Comparison of ENCODE assay signal across 11 cellular contexts in the genomic region with DNA sequence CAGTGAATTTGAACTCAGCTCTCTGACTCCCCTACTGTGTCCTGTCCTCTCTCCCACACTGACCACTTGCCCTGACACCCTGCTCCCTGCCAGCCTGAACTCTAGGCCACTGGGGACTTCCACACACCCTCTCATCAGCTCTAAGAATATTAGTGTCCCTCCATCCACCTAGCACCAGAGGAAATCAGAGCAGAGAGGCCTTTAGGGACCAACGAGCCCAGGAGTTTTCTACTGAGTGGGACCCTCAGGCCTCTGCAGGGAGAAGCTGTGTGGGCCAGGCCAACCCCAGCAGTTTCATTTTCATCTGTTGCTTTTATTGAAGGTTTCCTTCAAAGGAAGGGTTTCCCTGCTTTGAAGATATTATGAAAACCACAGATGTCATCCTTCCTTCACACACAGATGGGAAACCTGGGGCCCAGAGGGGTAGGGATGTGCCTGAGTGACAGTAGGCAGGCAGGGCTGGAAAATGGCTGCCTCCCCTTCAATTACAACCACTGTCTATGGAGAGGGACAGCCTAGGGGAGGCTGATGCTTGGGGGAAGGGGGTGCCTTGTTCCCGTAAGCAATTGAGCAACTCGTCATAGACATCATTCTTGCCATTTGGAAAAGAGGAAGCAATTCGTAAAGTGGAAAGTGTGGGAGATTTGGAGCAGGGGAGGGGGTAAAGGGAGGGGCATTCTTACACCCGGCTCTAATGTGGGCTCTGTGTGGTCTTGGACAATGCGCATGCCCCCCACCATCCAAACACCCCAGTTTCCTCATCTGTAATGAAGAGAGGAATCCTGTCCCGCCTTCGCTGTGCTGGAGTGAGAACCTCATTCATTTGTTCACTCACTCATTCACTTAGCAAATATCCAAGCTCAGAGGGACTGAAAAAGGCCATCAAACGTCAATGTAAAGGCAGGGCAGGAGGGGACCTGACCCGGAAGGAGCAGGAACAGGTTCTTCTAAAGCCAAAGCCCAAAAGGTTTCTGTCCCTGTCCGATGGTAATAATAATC. TPM values are rescaled to one million over a fixed set of nuclear protein-coding genes. Genes with fewer than 3 reads are reported as not detected.
A peak's percentile ranks its signal among the peaks of the same experiment; 100 is the strongest.
DNase-seq lines count a peak whose midpoint lies in the region; ATAC-seq, FAIRE-seq and TF ChIP-seq lines count a peak whose summit lies in the region.
"Had no signal": no experiment of that assay in that cellular context is flagged by ENCODE, and none has a peak within 500 bp of the region (broad histone marks: within the 10 kb centered on the region; RNA-seq: fewer than 3 reads in every experiment).

No MANE protein-coding gene starts in this region.

- intact Hi-C loops in IMR-90 (cut with micrococcal nuclease) (no loop called here), esophagus muscularis mucosa (cut with DNase I) (loop anchor here (2.0 kb wide), 1 partner anchor 26 kb away; no protein-coding TSS in a partner anchor), testis (cut with DNase I; ENCODE audit: low total_unique reads) (no loop called here)

- H3K23ac ChIP-seq in IMR-90 (ENCODE audit: low read depth, low read length): no peak overlapping the region

- no peak overlapping the region for H2AFZ ChIP-seq in IMR-90 (replicated peaks; ENCODE audit: low read length, poor library complexity)

- 100% methylated on average over 1 of the region's 11 CpGs; no CpG with 5 or more reads in 1 of the 2 experiments for WGBS in IMR-90 (ENCODE audit: extremely low coverage in 2 of 2, insufficient read length in 1 of 2), 2 experiments
- 62% methylated on average over 10 of the region's 11 CpGs for WGBS in esophagus muscularis mucosa
- 90 to 95% methylated on average over 11 of the region's 11 CpGs for WGBS in testis, 2 donors

- peak overlapping the region; percentile 16; the same call in 1 of the 2 replicates for H3K9ac ChIP-seq in IMR-90 (ENCODE audit: low read depth, low read length)

- no peak for TF ChIP-seq EP300 in esophagus muscularis mucosa (IDR thresholded peaks at IDR 0.05)

- H3K9me3 ChIP-seq in IMR-90 (ENCODE audit: control insufficient read depth, insufficient read depth, low read length) (no peaks in the 10 kb centered on the region), esophagus muscularis mucosa (no peaks in the 10 kb centered on the region), testis (no peaks in the 10 kb centered on the region)
- H3K9me3 ChIP-seq: thoracic aorta had no signal

- peaks cover 30% of the 10 kb centered on the region for H3K36me3 ChIP-seq in IMR-90 (ENCODE audit: control insufficient read depth, insufficient read depth, low read length)
- peaks cover 0 to 3% (median 0%) of the 10 kb centered on the region in 4 donors for H3K36me3 ChIP-seq in esophagus muscularis mucosa
- H3K36me3 ChIP-seq in testis (ENCODE audit: low read depth, missing control alignments): no peaks in the 10 kb centered on the region
- H3K36me3 ChIP-seq: thoracic aorta had no signal

- POLR2A ChIA-PET in IMR-90 (lab: Charles Lee; ENCODE audit: unreplicated experiment): interaction anchor here (0.5 to 1.2 kb wide), 3 partner anchors 9 to 364 kb away, joined by 4 to 5 read pairs (median 4); no protein-coding TSS in a partner anchor

- no peak overlapping the region; the same call in 1 of the 2 replicates for H2AK5ac ChIP-seq in IMR-90 (ENCODE audit: low read depth, low read length)

- BruUV-seq in IMR-90 (replicated peaks; lab: Mats Ljungman, UMichigan): no TSS peak

- no peak for TF ChIP-seq POLR2A in IMR-90 (IDR thresholded peaks at IDR 0.05; ENCODE audit: low read depth, low read length)
- TF ChIP-seq POLR2A in esophagus muscularis mucosa (IDR thresholded peaks at IDR 0.05; ENCODE audit: low read depth): no peak
- no peak for TF ChIP-seq POLR2A in testis (IDR thresholded peaks at IDR 0.05)

- no peak overlapping the region; the same call in 1 of the 2 replicates for H3K4me2 ChIP-seq in IMR-90 (ENCODE audit: low read depth, low read length)

- H3K4me3 ChIP-seq in IMR-90 (ENCODE audit: insufficient read depth, low read depth, low read length): no peak overlapping the region
- no peak overlapping the region for H3K4me3 ChIP-seq in esophagus muscularis mucosa
- no peak overlapping the region for H3K4me3 ChIP-seq in testis
- H3K4me3 ChIP-seq: thoracic aorta had no signal

- no peak overlapping the region for H2BK5ac ChIP-seq in IMR-90 (ENCODE audit: low read depth, low read length, poor library complexity, severe bottlenecking)

- CTCF ChIA-PET in IMR-90 (lab: Yijun Ruan, JAX): interaction anchor here (0.5 to 1.4 kb wide), 4 partner anchors 9 to 377 kb away, joined by 3 to 4 read pairs (median 3); partner anchors contain the start of gene CLTA

- peaks cover 40% of the 10 kb centered on the region for H3K27me3 Mint-ChIP-seq in progenitor cell of endocrine pancreas

- H3K9me1 ChIP-seq in IMR-90 (ENCODE audit: insufficient read depth, low read length): peaks cover 18% of the 10 kb centered on the region

- H3K27ac ChIP-seq in IMR-90 (ENCODE audit: insufficient read depth, low read length): no peak overlapping the region
- peak overlapping the region; percentile 88 to 94 (median 91) for H3K27ac ChIP-seq in esophagus muscularis mucosa (replicated peaks in 1 of 4)
- no peak overlapping the region for H3K27ac ChIP-seq in testis
- H3K27ac ChIP-seq: thoracic aorta had no signal

- no peak overlapping the region for H3K4me3 Mint-ChIP-seq in progenitor cell of endocrine pancreas (ENCODE audit: low read depth)
- H3K4me3 Mint-ChIP-seq: WTC11 had no signal

- no peak overlapping the region for H4K8ac ChIP-seq in IMR-90 (ENCODE audit: low read depth in 2 of 2, low read length in 2 of 2)

- ATAC-seq in IMR-90 (ENCODE audit: low read depth) (no peak), GM18870 (IDR thresholded peaks at IDR 0.05; ENCODE audit: unreplicated experiment) (no peak)

- H3K4ac ChIP-seq in IMR-90 (ENCODE audit: low read depth, low read length): no peak overlapping the region

- no peak overlapping the region for H2BK20ac ChIP-seq in IMR-90 (ENCODE audit: low read depth, low read length)

- no peak overlapping the region for H4K91ac ChIP-seq in IMR-90 (ENCODE audit: insufficient read depth, low read depth, low read length)

- no peak overlapping the region for H3K56ac ChIP-seq in IMR-90 (ENCODE audit: extremely low read depth, insufficient read depth, low read length)

- H4K20me1 ChIP-seq in IMR-90 (ENCODE audit: insufficient read depth, low read length): peaks cover 53% of the 10 kb centered on the region

- H3K27me3 ChIP-seq in IMR-90 (ENCODE audit: control insufficient read depth, insufficient read depth, low read length) (no peaks in the 10 kb centered on the region), esophagus muscularis mucosa (no peaks in the 10 kb centered on the region), testis (no peaks in the 10 kb centered on the region)

- TF ChIP-seq RAD21 in IMR-90 (IDR thresholded peaks at IDR 0.05; ENCODE audit: low read length): no peak

- H3K4me1 Mint-ChIP-seq in progenitor cell of endocrine pancreas (ENCODE audit: low read depth): peaks cover 9% of the 10 kb centered on the region

- no peak for FAIRE-seq in frontal cortex (lab: Jason Lieb, UNC)

- no peak for TF ChIP-seq CTCF in IMR-90 (conservative IDR thresholded peaks at IDR 0.05; ENCODE audit: low read depth, low read length)
- TF ChIP-seq CTCF in esophagus muscularis mucosa (IDR thresholded peaks at IDR 0.05): no peak
- TF ChIP-seq CTCF in testis (IDR thresholded peaks at IDR 0.05): no peak
- TF ChIP-seq CTCF in progenitor cell of endocrine pancreas (IDR thresholded peaks at IDR 0.05; ENCODE audit: unreplicated experiment): no peak

- no peak overlapping the region for H2BK15ac ChIP-seq in IMR-90 (ENCODE audit: low read depth, low read length)

- in situ Hi-C loops in IMR-90 (cut with MboI; ENCODE audit: low sequenced_read_pairs): no loop called here

- no peak overlapping the region for H3K27ac Mint-ChIP-seq in progenitor cell of endocrine pancreas
- H3K27ac Mint-ChIP-seq: WTC11 had no signal

- H3K14ac ChIP-seq in IMR-90 (replicated peaks; ENCODE audit: low read depth, low read length): no peak overlapping the region

- peaks cover 41 to 81% of the 10 kb centered on the region in 2 experiments for H3K79me1 ChIP-seq in IMR-90 (ENCODE audit: low read depth in 1 of 2, low read length in 2 of 2)

- H3K9me3 Mint-ChIP-seq in progenitor cell of endocrine pancreas (ENCODE audit: low read depth): peaks cover 2% of the 10 kb centered on the region

- H4K5ac ChIP-seq in IMR-90 (ENCODE audit: low read depth, low read length): no peak overlapping the region

- DNase-seq in IMR-90 (no peak), SIG-M5 treated with dmso at 0.1 percent for 504 hours (lab: John Stamatoyannopoulos, UW; ENCODE audit: unreplicated experiment) (peak; percentile 81), esophagus muscularis mucosa (ENCODE audit: extremely low spot score) (no peak), testis (no peak), progenitor cell of endocrine pancreas (ENCODE audit: low spot score, unreplicated experiment) (no peak), frontal cortex (ENCODE audit: low spot score in 2 of 2) (no peak)
- peak; percentile 23 for DNase-seq in stimulated activated naive CD4-positive, alpha-beta T cell treated with Interleukin-2 at 50 U/mL for 16 hours (lab: John Stamatoyannopoulos, UW)

- peaks cover 1% of the 10 kb centered on the region for H3K36me3 Mint-ChIP-seq in progenitor cell of endocrine pancreas (ENCODE audit: insufficient read depth)

- no peak overlapping the region for H2AK9ac ChIP-seq in IMR-90 (replicated peaks; ENCODE audit: low read depth, low read length, poor library complexity)

- no peak overlapping the region for H2BK120ac ChIP-seq in IMR-90 (ENCODE audit: low read depth, low read length)

- H3K4me1 ChIP-seq in IMR-90 (ENCODE audit: control insufficient read depth, insufficient read depth, low read length): peaks cover 19% of the 10 kb centered on the region
- peaks cover 47 to 96% (median 93%) of the 10 kb centered on the region in 4 donors for H3K4me1 ChIP-seq in esophagus muscularis mucosa
- H3K4me1 ChIP-seq in testis: peaks cover 26% of the 10 kb centered on the region

- no peak overlapping the region for H3K18ac ChIP-seq in IMR-90 (ENCODE audit: low read depth, low read length)

- dilution Hi-C loops in IMR-90 (cut with HindIII; ENCODE audit: low sequenced_read_pairs, unreplicated experiment): no loop called here

RNA-seq across cellular contexts. Expression of gene GLIPR2, which starts 3.9 kb away (rescaled TPM):
- total RNA-seq in IMR-90 (2012; rRNA removed) (35.8 and 37.8 TPM in 2 replicates), esophagus muscularis mucosa (10 to 100 TPM; 51.3 to 84.9 (median 59.6) TPM), testis (1 to 10 TPM; 3.5 to 3.9 TPM), progenitor cell of endocrine pancreas (7.3 TPM in 2 replicates), frontal cortex (8.6 TPM)
- polyA plus RNA-seq in IMR-90 (2012; rRNA removed) (42.7 and 43.3 TPM in 2 replicates), testis (ENCODE audit: insufficient read depth, low read depth, low replicate concordance) (19.6 TPM)
- polyA plus RNA-seq in IMR-90 (2012; cell fraction: cytosol; rRNA removed): 34.1 and 37.4 TPM in 2 replicates
- 14.4 and 29.4 TPM in 2 replicates for polyA plus RNA-seq in IMR-90 (2012; cell fraction: nucleus; rRNA removed; ENCODE audit: low replicate concordance)

RNA-seq across cellular contexts. Expression of gene CCIN, which starts 28.8 kb away (rescaled TPM):
- 1.1 TPM in 2 replicates for total RNA-seq in IMR-90 (2012; rRNA removed)
- 0.73 and 0.80 TPM in 2 replicates for polyA plus RNA-seq in IMR-90 (2012; rRNA removed)
- 0.32 and 0.48 TPM in 2 replicates for polyA plus RNA-seq in IMR-90 (2012; cell fraction: cytosol; rRNA removed)
- polyA plus RNA-seq in IMR-90 (2012; cell fraction: nucleus; rRNA removed; ENCODE audit: low replicate concordance): 0.58 and 0.65 TPM in 2 replicates
- total RNA-seq in esophagus muscularis mucosa: 1 to 10 TPM in 1 of 4 donors, under 1 TPM in 3; 0.39 to 1.0 (median 0.46) TPM
- total RNA-seq in testis: 10 to 100 TPM; 48.7 to 84.8 TPM
- polyA plus RNA-seq in testis (ENCODE audit: insufficient read depth, low read depth, low replicate concordance): 171 TPM
- not detected in 2 replicates for total RNA-seq in progenitor cell of endocrine pancreas
- total RNA-seq in frontal cortex: not detected
- total RNA-seq: NCI-H460 had no signal

RNA-seq across cellular contexts. Expression of gene CLTA, which starts 50.3 kb away (rescaled TPM):
- total RNA-seq in IMR-90 (2012; rRNA removed) (133 and 208 TPM in 2 replicates), esophagus muscularis mucosa (100 to 1,000 TPM; 125 to 178 (median 159) TPM), testis (100 to 1,000 TPM; 135 to 168 TPM), progenitor cell of endocrine pancreas (178 and 185 TPM in 2 replicates), frontal cortex (152 TPM)
- polyA plus RNA-seq in IMR-90 (2012; rRNA removed) (246 and 280 TPM in 2 replicates), testis (ENCODE audit: insufficient read depth, low read depth, low replicate concordance) (208 TPM)
- polyA plus RNA-seq in IMR-90 (2012; cell fraction: cytosol; rRNA removed): 218 and 493 TPM in 2 replicates
- polyA plus RNA-seq in IMR-90 (2012; cell fraction: nucleus; rRNA removed; ENCODE audit: low replicate concordance): 63.6 and 110 TPM in 2 replicates

Comparison
In these comparisons a context has a peak if more than half of its experiments do, and no peak if none do; other contexts are left out.
1. DNase-seq: peak in SIG-M5 treated with dmso at 0.1 percent for 504 hours (single experiment) and stimulated activated naive CD4-positive, alpha-beta T cell treated with Interleukin-2 at 50 U/mL for 16 hours (single experiment); none in IMR-90 (single experiment), esophagus muscularis mucosa (single experiment), testis (single experiment), progenitor cell of endocrine pancreas (single experiment) and frontal cortex (0 of 2).
2. H3K27ac ChIP-seq: peak in esophagus muscularis mucosa (4 of 4); none in IMR-90 (single experiment) and testis (0 of 2).
3. RNA of gene CCIN, which starts 28.8 kb away (total RNA-seq): 48.7 to 84.8 TPM in testis; 1.1 TPM in IMR-90, 0.39 to 1.0 TPM in esophagus muscularis mucosa, not detected in progenitor cell of endocrine pancreas and not detected in frontal cortex (single experiment); every median in the first group is over 10 times any median in the second.